In the genomic region with DNA sequence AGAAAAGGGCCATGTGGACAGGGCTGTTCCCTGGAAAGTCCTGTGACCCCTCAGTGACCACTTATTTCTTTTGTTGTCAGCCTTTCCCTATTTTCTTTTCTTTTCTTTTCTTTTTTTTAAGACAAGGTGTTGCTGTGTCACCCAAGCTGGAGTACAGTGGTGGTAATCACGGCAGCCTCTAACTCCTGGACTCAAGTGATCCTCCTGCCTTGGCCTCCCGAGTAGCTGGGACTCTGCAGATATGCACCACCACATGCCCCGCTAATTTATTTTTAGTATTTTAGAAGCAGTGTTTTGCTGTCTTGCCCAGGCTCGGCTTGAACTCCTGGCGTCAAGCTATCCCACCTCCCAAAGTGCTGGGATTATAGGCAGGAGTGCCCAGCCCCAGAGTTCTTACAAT, we compare ENCODE assay signal across 1 cellular context.
TF ChIP-seq lines count a peak whose summit lies in the region.

No MANE protein-coding gene starts in this region.

TF ChIP-seq in HCT116, 20 proteins besides CTCF, POLR2A, EP300 and RAD21:
- TF ChIP-seq EZH2 (IDR thresholded peaks at IDR 0.05) (no peak), ZFX (IDR thresholded peaks at IDR 0.05) (no peak), FOSL1 (IDR thresholded peaks at IDR 0.05; ENCODE audit: low read depth) (no peak), POLR2AphosphoS5 (IDR thresholded peaks at IDR 0.05; ENCODE audit: low read depth, low read length) (no peak), JUND (IDR thresholded peaks at IDR 0.05) (no peak), EZH2phosphoT487 (IDR thresholded peaks at IDR 0.05; ENCODE audit: borderline replicate concordance) (no peak)
- TF ChIP-seq, protein P1, sequence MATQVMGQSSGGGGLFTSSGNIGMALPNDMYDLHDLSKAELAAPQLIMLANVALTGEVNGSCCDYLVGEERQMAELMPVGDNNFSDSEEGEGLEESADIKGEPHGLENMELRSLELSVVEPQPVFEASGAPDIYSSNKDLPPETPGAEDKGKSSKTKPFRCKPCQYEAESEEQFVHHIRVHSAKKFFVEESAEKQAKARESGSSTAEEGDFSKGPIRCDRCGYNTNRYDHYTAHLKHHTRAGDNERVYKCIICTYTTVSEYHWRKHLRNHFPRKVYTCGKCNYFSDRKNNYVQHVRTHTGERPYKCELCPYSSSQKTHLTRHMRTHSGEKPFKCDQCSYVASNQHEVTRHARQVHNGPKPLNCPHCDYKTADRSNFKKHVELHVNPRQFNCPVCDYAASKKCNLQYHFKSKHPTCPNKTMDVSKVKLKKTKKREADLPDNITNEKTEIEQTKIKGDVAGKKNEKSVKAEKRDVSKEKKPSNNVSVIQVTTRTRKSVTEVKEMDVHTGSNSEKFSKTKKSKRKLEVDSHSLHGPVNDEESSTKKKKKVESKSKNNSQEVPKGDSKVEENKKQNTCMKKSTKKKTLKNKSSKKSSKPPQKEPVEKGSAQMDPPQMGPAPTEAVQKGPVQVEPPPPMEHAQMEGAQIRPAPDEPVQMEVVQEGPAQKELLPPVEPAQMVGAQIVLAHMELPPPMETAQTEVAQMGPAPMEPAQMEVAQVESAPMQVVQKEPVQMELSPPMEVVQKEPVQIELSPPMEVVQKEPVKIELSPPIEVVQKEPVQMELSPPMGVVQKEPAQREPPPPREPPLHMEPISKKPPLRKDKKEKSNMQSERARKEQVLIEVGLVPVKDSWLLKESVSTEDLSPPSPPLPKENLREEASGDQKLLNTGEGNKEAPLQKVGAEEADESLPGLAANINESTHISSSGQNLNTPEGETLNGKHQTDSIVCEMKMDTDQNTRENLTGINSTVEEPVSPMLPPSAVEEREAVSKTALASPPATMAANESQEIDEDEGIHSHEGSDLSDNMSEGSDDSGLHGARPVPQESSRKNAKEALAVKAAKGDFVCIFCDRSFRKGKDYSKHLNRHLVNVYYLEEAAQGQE (IDR thresholded peaks at IDR 0.05; ENCODE audit: low read depth), result no peak
- TF ChIP-seq, protein P2, sequence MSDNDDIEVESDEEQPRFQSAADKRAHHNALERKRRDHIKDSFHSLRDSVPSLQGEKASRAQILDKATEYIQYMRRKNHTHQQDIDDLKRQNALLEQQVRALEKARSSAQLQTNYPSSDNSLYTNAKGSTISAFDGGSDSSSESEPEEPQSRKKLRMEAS (IDR thresholded peaks at IDR 0.05), result no peak
- TF ChIP-seq, protein P3, sequence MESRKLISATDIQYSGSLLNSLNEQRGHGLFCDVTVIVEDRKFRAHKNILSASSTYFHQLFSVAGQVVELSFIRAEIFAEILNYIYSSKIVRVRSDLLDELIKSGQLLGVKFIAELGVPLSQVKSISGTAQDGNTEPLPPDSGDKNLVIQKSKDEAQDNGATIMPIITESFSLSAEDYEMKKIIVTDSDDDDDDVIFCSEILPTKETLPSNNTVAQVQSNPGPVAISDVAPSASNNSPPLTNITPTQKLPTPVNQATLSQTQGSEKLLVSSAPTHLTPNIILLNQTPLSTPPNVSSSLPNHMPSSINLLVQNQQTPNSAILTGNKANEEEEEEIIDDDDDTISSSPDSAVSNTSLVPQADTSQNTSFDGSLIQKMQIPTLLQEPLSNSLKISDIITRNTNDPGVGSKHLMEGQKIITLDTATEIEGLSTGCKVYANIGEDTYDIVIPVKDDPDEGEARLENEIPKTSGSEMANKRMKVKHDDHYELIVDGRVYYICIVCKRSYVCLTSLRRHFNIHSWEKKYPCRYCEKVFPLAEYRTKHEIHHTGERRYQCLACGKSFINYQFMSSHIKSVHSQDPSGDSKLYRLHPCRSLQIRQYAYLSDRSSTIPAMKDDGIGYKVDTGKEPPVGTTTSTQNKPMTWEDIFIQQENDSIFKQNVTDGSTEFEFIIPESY (IDR thresholded peaks at IDR 0.05; ENCODE audit: extremely low read depth, insufficient replicate concordance, low read length), result no peak
